In the genomic region with DNA sequence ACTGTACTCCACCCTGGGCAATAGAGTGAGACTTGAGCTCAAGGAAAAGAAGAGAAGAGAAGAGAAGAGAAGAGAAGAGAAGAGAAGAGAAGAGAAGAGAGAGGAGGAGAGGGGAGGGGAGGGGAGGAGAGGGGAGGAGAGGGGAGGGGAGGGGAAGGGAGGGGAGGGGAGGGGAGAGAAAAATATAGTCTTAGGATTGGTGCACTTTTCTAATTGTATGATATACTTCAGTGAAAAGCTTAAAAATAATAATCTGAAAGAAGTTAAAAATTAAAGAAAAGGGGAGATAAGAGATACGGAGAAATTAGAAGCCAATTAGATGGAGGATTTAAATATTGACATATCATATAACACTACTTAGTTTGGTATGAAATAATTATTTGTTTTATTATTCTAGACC, we compare ENCODE assay signal across 9 cellular contexts. TPM values are rescaled to one million over a fixed set of nuclear protein-coding genes. Genes with fewer than 3 reads are reported as not detected.
"Had no signal": no experiment of that assay in that cellular context is flagged by ENCODE, and none has a peak within 500 bp of the region (broad histone marks: within the 10 kb centered on the region; RNA-seq: fewer than 3 reads in every experiment).

No MANE protein-coding gene starts in this region.

- H3K4me3 ChIP-seq: GM12878 had no signal

- ATAC-seq: GM12878 had no signal

- FAIRE-seq: G401.6, GM12878, GM12891, GM12892, GM18507, GM19239 had no signal

- DNase-seq: GDM1, GF-D8 had no signal

RNA-seq across cellular contexts. Expression of a gene that starts 19.3 kb away (rescaled TPM):
- total RNA-seq: G401, GM12878 had no signal
- polyA plus RNA-seq: GM12878 had no signal

RNA-seq across cellular contexts. Expression of a gene that starts 35.7 kb away (rescaled TPM):
- total RNA-seq: G401, GM12878 had no signal
- polyA plus RNA-seq: GM12878 had no signal

RNA-seq across cellular contexts. Expression of a gene that starts 49.5 kb away (rescaled TPM):
- total RNA-seq: G401, GM12878 had no signal
- polyA plus RNA-seq: GM12878 had no signal

RNA-seq across cellular contexts. Expression of a gene that starts 59.5 kb away (rescaled TPM):
- total RNA-seq: G401, GM12878 had no signal
- polyA plus RNA-seq: GM12878 had no signal
